In genomic region chr2:63984606-63985359, GRCh38 we compare ENCODE assay signal across 1 cellular context.
A peak's percentile ranks its signal among the peaks of the same experiment; 100 is the strongest.
TF ChIP-seq lines count a peak whose summit lies in the region.

No MANE protein-coding gene starts in this region.

TF ChIP-seq in HepG2, 621 proteins besides CTCF, POLR2A, EP300 and RAD21 (continued from another document and continues in another):
- TF ChIP-seq ZNF451 (CRISPR knock-in tag; IDR thresholded peaks at IDR 0.05), result no peak
- TF ChIP-seq PRDM10 (CRISPR knock-in tag; IDR thresholded peaks at IDR 0.05; ENCODE audit: low read depth), result no peak
- TF ChIP-seq FOXO1 (CRISPR knock-in tag; IDR thresholded peaks at IDR 0.05), result peak; percentile 82
- TF ChIP-seq AGO2 (optimal IDR thresholded peaks at IDR 0.05; ENCODE audit: low read depth, low read length), result no peak
- no peak for TF ChIP-seq ELF4 (CRISPR knock-in tag; IDR thresholded peaks at IDR 0.05; ENCODE audit: borderline replicate concordance)
- TF ChIP-seq CEBPG (CRISPR knock-in tag; IDR thresholded peaks at IDR 0.05), result peak; percentile 76
- no peak for TF ChIP-seq NFE2 (CRISPR knock-in tag; IDR thresholded peaks at IDR 0.05)
- TF ChIP-seq PITX1 (CRISPR knock-in tag; IDR thresholded peaks at IDR 0.05), result peak; percentile 95
- TF ChIP-seq GZF1 (CRISPR knock-in tag; IDR thresholded peaks at IDR 0.05), result no peak
- TF ChIP-seq ZNF652 (CRISPR knock-in tag; IDR thresholded peaks at IDR 0.05; ENCODE audit: borderline replicate concordance, low read depth), result no peak
- TF ChIP-seq ZNF609 (CRISPR knock-in tag; IDR thresholded peaks at IDR 0.05; ENCODE audit: borderline replicate concordance), result peak; percentile 84; the same call in 1 of the 2 replicates
- peak; percentile 27 for TF ChIP-seq ZEB1 (IDR thresholded peaks at IDR 0.05; ENCODE audit: insufficient replicate concordance, low read depth)
- TF ChIP-seq PTBP1 (IDR thresholded peaks at IDR 0.05; ENCODE audit: low read depth, low read length, poor library complexity, severe bottlenecking), result no peak
- TF ChIP-seq SKI (IDR thresholded peaks at IDR 0.05; ENCODE audit: partially characterized antibody), result no peak
- TF ChIP-seq ZNF260 (CRISPR knock-in tag; IDR thresholded peaks at IDR 0.05; ENCODE audit: borderline replicate concordance, low read depth), result no peak
- no peak for TF ChIP-seq ZNF839 (CRISPR knock-in tag; IDR thresholded peaks at IDR 0.05; ENCODE audit: borderline replicate concordance)
- peak; percentile 60; the same call in 1 of the 2 replicates for TF ChIP-seq ZNF501 (CRISPR knock-in tag; IDR thresholded peaks at IDR 0.05)
- TF ChIP-seq ZMYM3 (CRISPR knock-in tag; IDR thresholded peaks at IDR 0.05), result peak; percentile 50; the same call in 1 of the 2 replicates
- TF ChIP-seq SMAD1 (CRISPR knock-in tag; IDR thresholded peaks at IDR 0.05; ENCODE audit: borderline replicate concordance, low read depth), result no peak
- no peak for TF ChIP-seq JARID2 (CRISPR knock-in tag; IDR thresholded peaks at IDR 0.05; ENCODE audit: insufficient replicate concordance)
- TF ChIP-seq ATF7 (IDR thresholded peaks at IDR 0.05), result no peak
- TF ChIP-seq ATF7 (CRISPR knock-in tag; IDR thresholded peaks at IDR 0.05), result no peak
- TF ChIP-seq HINFP (CRISPR knock-in tag; IDR thresholded peaks at IDR 0.05; ENCODE audit: low read depth), result no peak
- TF ChIP-seq ZMAT5 (CRISPR knock-in tag; IDR thresholded peaks at IDR 0.05; ENCODE audit: borderline replicate concordance, low read depth), result no peak
- TF ChIP-seq ZNF142 (CRISPR knock-in tag; IDR thresholded peaks at IDR 0.05), result peak; percentile 22; the same call in 1 of the 2 replicates
- peak in 1 of 2 experiments; percentile 93; a peak in 2 of 4 replicates for TF ChIP-seq ATF4 (CRISPR knock-in tag; IDR thresholded peaks at IDR 0.05)
- peak; percentile 72 for TF ChIP-seq ZNF770 (CRISPR knock-in tag; IDR thresholded peaks at IDR 0.05)
- TF ChIP-seq ZNF382 (CRISPR knock-in tag; IDR thresholded peaks at IDR 0.05; ENCODE audit: borderline replicate concordance), result no peak
- peak; percentile 61; the same call in 1 of the 2 replicates for TF ChIP-seq RELA (CRISPR knock-in tag; IDR thresholded peaks at IDR 0.05)
- 0 out of 2 replicates have a peak, but pooled peaks have one; percentile 26 for TF ChIP-seq ZBTB21 (CRISPR knock-in tag; IDR thresholded peaks at IDR 0.05)
- TF ChIP-seq PRDM4 (CRISPR knock-in tag; IDR thresholded peaks at IDR 0.05; ENCODE audit: borderline replicate concordance), result no peak
- peak; percentile 94 for TF ChIP-seq MED1 (CRISPR knock-in tag; IDR thresholded peaks at IDR 0.05)
- TF ChIP-seq SSRP1 (CRISPR knock-in tag; IDR thresholded peaks at IDR 0.05), result 0 out of 2 replicates have a peak, but pooled peaks have one; percentile 14
- TF ChIP-seq HDAC6 (IDR thresholded peaks at IDR 0.05; ENCODE audit: low read depth, low read length), result peak; percentile 72; the same call in 1 of the 2 replicates
